Comparison of ENCODE assay signal across 1 cellular context in the genomic region with DNA sequence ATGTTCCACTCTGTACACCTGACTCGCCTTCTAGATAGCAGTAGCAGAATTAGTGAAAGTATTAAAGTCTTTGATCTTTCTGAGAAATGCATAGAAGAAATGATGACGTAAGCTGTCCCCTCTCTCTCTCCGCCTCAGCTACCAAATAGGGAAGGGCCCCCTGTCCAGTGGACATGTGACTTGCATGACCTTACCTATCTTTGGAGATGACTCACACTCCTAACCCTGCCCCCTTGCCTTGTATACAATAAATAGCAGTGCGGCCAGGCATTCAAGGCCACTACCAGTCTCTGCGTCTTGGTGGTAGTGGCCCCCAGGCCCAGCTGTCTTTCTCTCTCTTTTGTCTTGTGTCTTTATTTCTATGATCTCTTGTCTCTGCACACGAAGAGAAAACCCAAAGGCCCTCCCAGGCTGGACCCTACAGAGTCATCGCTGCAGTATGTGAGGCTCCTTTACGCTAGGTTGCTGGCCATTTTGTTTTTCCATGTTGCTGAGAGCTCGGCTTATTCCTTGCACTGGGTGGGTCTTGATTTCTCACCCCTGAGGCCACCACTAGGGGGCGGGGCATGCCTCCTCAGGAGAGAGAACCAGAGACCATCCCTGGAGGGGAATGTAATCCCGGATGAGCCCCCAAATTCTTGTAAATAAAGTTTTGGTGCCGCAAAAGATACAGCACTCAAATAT.
TF ChIP-seq lines count a peak whose summit lies in the region.

No MANE protein-coding gene starts in this region.

TF ChIP-seq in GM12878, 131 proteins besides CTCF, POLR2A, EP300 and RAD21 (continued from another document):
- TF ChIP-seq, protein P1, sequence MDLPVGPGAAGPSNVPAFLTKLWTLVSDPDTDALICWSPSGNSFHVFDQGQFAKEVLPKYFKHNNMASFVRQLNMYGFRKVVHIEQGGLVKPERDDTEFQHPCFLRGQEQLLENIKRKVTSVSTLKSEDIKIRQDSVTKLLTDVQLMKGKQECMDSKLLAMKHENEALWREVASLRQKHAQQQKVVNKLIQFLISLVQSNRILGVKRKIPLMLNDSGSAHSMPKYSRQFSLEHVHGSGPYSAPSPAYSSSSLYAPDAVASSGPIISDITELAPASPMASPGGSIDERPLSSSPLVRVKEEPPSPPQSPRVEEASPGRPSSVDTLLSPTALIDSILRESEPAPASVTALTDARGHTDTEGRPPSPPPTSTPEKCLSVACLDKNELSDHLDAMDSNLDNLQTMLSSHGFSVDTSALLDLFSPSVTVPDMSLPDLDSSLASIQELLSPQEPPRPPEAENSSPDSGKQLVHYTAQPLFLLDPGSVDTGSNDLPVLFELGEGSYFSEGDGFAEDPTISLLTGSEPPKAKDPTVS (IDR thresholded peaks at IDR 0.05; ENCODE audit: low read depth, low read length): no peak
- no peak for TF ChIP-seq HDAC6 (IDR thresholded peaks at IDR 0.05; ENCODE audit: unreplicated experiment)
- TF ChIP-seq HCFC1 (IDR thresholded peaks at IDR 0.05; ENCODE audit: low read length): no peak
- TF ChIP-seq NFIC (IDR thresholded peaks at IDR 0.05; ENCODE audit: low read depth, low read length): no peak
- no peak for TF ChIP-seq TARDBP (IDR thresholded peaks at IDR 0.05; ENCODE audit: borderline replicate concordance)
